In the genomic region with DNA sequence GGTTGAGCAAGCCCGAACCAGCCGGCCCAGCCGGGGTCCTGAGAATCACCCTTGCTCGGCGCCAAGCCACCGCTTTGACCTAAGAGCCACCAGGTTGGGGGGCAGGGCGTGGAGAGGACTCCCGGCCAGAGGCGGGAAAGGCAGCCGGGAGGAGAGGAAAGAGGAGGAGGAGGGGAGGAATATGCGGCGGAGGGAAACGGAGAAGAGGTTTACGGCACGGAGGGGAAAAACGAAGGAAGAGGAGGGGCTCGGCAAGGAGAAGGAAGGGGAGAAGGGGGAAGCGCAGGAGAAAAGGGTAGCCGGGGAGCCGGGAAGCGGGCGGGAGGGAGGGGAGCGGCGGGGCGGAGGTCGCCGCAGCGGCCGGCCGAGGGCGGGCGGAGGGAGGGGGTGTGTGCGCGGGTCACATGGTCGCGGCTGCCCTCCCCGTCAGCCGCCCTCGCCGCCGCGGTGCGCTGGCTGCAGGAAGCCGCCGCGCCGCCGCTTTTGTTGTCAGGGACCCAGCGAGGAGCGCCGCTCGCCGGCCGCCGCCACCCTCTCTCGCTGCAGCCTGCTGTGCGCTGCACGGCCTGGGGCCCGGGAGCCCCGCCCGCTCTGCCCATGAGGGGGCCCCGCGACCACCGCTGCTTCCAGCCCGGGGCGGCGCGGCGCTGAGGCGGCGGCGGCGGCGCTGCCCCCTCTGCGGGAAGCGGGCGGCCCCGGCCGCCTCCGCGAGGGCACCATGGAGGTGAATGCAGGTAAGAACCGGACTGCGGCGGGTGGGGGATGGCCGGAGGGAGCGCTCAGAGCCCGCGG, we compare ENCODE assay signal across 8 cellular contexts.
DNase-seq lines count a peak whose midpoint lies in the region; ATAC-seq and TF ChIP-seq lines count a peak whose summit lies in the region.

A gene (plus strand): TSS at position 426 of the 792 bp plus-strand sequence. CDS start 293 bp downstream, at position 719.

- peaks cover 34% of the 10 kb centered on the region for H3K4me1 ChIP-seq in HUES6 (ENCODE audit: control insufficient read depth, insufficient read depth, low read length)
- peaks cover 30% of the 10 kb centered on the region for H3K4me1 ChIP-seq in RWPE2 (ENCODE audit: insufficient read depth, poor library complexity, severe bottlenecking)
- peaks cover 16% of the 10 kb centered on the region for H3K4me1 ChIP-seq in neuron (ENCODE audit: insufficient read depth, low read length)

- no peaks in the 10 kb centered on the region for H3K9me3 ChIP-seq in HUES6 (ENCODE audit: control insufficient read depth, insufficient read depth, low read depth, low read length)
- H3K9me3 ChIP-seq in RWPE2 (ENCODE audit: severe bottlenecking), result no peaks in the 10 kb centered on the region
- H3K9me3 ChIP-seq in neuron (ENCODE audit: low read length), result no peaks in the 10 kb centered on the region

- H3K27me3 ChIP-seq in HUES6 (ENCODE audit: control insufficient read depth, insufficient read depth, low read length), result no peaks in the 10 kb centered on the region
- H3K27me3 ChIP-seq in RWPE2 (ENCODE audit: insufficient read depth, poor library complexity, severe bottlenecking), result no peaks in the 10 kb centered on the region
- H3K27me3 ChIP-seq in neuron (ENCODE audit: insufficient read depth, low read length), result no peaks in the 10 kb centered on the region

- peak within 1 kb of the TSS; percentile 96 for H3K9ac ChIP-seq in HUES6 (ENCODE audit: low read length)

- H3K27ac ChIP-seq in HUES6 (ENCODE audit: low read depth, low read length), result peak within 1 kb of the TSS; percentile 88
- peak within 1 kb of the TSS; percentile 76 for H3K27ac ChIP-seq in RWPE2 (ENCODE audit: poor library complexity, severe bottlenecking)

- no peak for TF ChIP-seq CTCF in RWPE2 (IDR thresholded peaks at IDR 0.05; ENCODE audit: poor library complexity, severe bottlenecking)

- H3K36me3 ChIP-seq in HUES6 (ENCODE audit: control insufficient read depth, insufficient read depth, low read length) (no peaks in the 10 kb centered on the region), RWPE2 (ENCODE audit: low read depth) (no peaks in the 10 kb centered on the region), neuron (ENCODE audit: insufficient read depth, low read length) (no peaks in the 10 kb centered on the region)

- ATAC-seq in GM21515 (IDR thresholded peaks at IDR 0.05; ENCODE audit: unreplicated experiment) (peak; percentile 58), RWPE2 (ENCODE audit: low read depth) (peak; percentile 56)

- H3K4me3 ChIP-seq in HUES6 (ENCODE audit: low read depth, low read length) (peak within 1 kb of the TSS; percentile 83), RWPE2 (ENCODE audit: severe bottlenecking) (peak within 1 kb of the TSS; percentile 98), neuron (ENCODE audit: low read length) (peak within 1 kb of the TSS; percentile 81)

- peak within 1 kb of the TSS; percentile 48 for H2AFZ ChIP-seq in neuron (ENCODE audit: low read depth, low read length)

- DNase-seq in DMS53 treated with DMSO at 0.1 percent for 48 hours (lab: John Stamatoyannopoulos, UW; ENCODE audit: unreplicated experiment) (peak; percentile 10), RWPE2 (ENCODE audit: low spot score) (peak; percentile 76), foreskin melanocyte (peak; percentile 66), stromal cell of bone marrow (ENCODE audit: low read depth) (peak; percentile 56)
- DNase-seq in activated gamma-delta T cell treated with anti-CD3 and anti-CD28 coated beads, Interleukin-2, amount 50 U/mL, for 16 hours (ENCODE audit: low read depth), result peak; percentile 68

Comparison
In these comparisons a context has a peak if more than half of its experiments do, and no peak if none do; other contexts are left out.
1. Peak in every context shown above with its lines: DNase-seq, ATAC-seq, H3K4me3 ChIP-seq and H3K27ac ChIP-seq.
2. DNase-seq: peak in every context shown above with its lines; median percentile 76 in RWPE2; 68 in activated gamma-delta T cell treated with anti-CD3 and anti-CD28 coated beads, Interleukin-2, amount 50 U/mL, for 16 hours; 66 in foreskin melanocyte; 56 in stromal cell of bone marrow; 10 in DMS53 treated with DMSO at 0.1 percent for 48 hours.